In the genomic region with DNA sequence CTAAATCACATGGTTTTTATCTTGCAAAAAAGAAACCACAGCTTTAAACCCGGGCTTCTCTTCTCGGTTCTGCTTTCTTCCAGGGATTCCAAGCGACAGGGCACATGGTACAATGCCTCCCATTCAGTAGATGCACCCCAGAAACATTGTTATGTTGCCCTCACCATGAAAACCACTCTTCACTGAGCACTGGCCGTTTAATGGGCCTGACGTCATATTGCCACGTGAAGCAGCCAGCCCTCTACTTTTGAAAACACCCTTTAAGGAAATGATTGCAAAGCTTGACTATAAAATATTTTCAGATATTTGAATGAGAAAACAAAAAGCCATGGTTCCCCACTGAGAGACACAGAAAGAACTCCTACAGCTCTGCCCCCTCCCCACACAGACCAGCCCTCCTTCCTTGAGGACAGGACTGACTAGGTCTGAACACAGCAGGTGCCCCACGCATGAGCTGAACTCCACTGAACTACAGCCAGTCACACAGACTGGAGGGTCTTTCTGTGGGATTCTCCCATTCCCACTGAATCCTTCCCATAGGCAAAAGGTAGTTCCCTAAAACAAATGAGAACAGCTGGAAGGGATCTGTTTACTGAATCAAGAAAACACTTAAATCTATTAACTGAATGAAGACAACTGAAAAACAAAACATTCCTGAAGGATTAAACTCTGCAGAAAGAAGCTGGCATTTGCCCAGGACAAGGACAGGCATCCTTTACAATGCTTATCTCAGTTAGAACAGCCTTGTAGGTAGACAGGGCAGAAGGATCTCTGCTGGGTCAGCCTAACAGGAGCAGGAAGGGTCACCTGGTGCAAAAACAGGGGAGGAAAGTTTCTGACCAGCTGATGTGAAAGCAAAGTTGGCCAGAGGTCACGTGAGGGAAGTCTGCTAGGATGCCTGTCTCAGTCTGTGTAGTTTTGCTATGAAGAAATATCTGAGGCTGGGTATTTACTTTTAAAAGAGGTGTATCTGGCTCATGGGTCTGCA, we compare ENCODE assay signal across 8 cellular contexts.
DNase-seq lines count a peak whose midpoint lies in the region; ATAC-seq and TF ChIP-seq lines count a peak whose summit lies in the region.

No MANE protein-coding gene starts in this region.

- peak overlapping the region; percentile 8 to 76 for H3K4me3 Mint-ChIP-seq in activated T-cell treated with anti-CD3 and anti-CD28 coated beads, Interleukin-2, amount 50 U/mL, for 72 hours

- H3K27me3 Mint-ChIP-seq in activated T-cell treated with anti-CD3 and anti-CD28 coated beads, Interleukin-2, amount 50 U/mL, for 72 hours (ENCODE audit: low read depth), result peaks cover 23% of the 10 kb centered on the region

- peaks cover 0 to 4% of the 10 kb centered on the region in 2 donors for H3K36me3 Mint-ChIP-seq in activated T-cell treated with anti-CD3 and anti-CD28 coated beads, Interleukin-2, amount 50 U/mL, for 72 hours (ENCODE audit: insufficient read depth in 2 of 2)

- intact Hi-C loops in transverse colon (cut with DNase I; ENCODE audit: low total_unique reads), result no loop called here

- no peak for DNase-seq in activated T-cell treated with anti-CD3 and anti-CD28 coated beads, Interleukin-2, amount 50 U/mL, for 72 hours
- no peak for DNase-seq in activated T-cell treated with anti-CD3 and anti-CD28 coated beads, Interleukin-2, amount 50 U/mL, for 48 hours
- DNase-seq in iris pigment epithelial cell (ENCODE audit: low read depth) (peak; percentile 76), transverse colon (peak; percentile 37), DMS53 (lab: John Stamatoyannopoulos, UW) (no peak)

- no peaks in the 10 kb centered on the region for H3K9me3 ChIP-seq in transverse colon

- in situ Hi-C loops in transverse colon (cut with MboI; ENCODE audit: low pct_ligation_motif_present in 1 of 4, low pct_unique_long_range_greater_than_20kb in 1 of 4, low sequenced_read_pairs in 3 of 4), result no loop called here

- H3K36me3 ChIP-seq in transverse colon, result no peaks in the 10 kb centered on the region

- no peak for ATAC-seq in activated T-cell treated with anti-CD3 and anti-CD28 coated beads, Interleukin-2, amount 50 U/mL, for 72 hours (replicated peaks in 1 of 2)
- ATAC-seq in esophagus mucosa (no peak), GM18861 (IDR thresholded peaks at IDR 0.05; ENCODE audit: unreplicated experiment) (no peak)

- H3K27me3 ChIP-seq in transverse colon, result no peaks in the 10 kb centered on the region

- TF ChIP-seq POLR2A in transverse colon (IDR thresholded peaks at IDR 0.05), result no peak

- TF ChIP-seq CTCF in VCaP (conservative IDR thresholded peaks at IDR 0.05), result no peak
- TF ChIP-seq CTCF in transverse colon (IDR thresholded peaks at IDR 0.05), result no peak

- H3K27ac Mint-ChIP-seq in activated T-cell treated with anti-CD3 and anti-CD28 coated beads, Interleukin-2, amount 50 U/mL, for 72 hours, result peak overlapping the region; percentile 35

- WGBS in transverse colon (ENCODE audit: low coverage in 1 of 2), 2 donors, result 20 to 33% methylated on average over 3 to 8 of the region's 8 CpGs

- H3K4me1 Mint-ChIP-seq in activated T-cell treated with anti-CD3 and anti-CD28 coated beads, Interleukin-2, amount 50 U/mL, for 72 hours (ENCODE audit: low read depth), result peaks cover 41% of the 10 kb centered on the region

- peak overlapping the region; percentile 27 for H3K27ac ChIP-seq in VCaP
- peak overlapping the region; percentile 3 to 46 (median 38) for H3K27ac ChIP-seq in transverse colon

- H3K4me3 ChIP-seq in transverse colon, result no peak overlapping the region

- H3K9me3 Mint-ChIP-seq in activated T-cell treated with anti-CD3 and anti-CD28 coated beads, Interleukin-2, amount 50 U/mL, for 72 hours, result no peaks in the 10 kb centered on the region

- TF ChIP-seq EP300 in transverse colon (IDR thresholded peaks at IDR 0.05; ENCODE audit: low read depth), result no peak

- peaks cover 5 to 11% (median 8%) of the 10 kb centered on the region in 4 donors for H3K4me1 ChIP-seq in transverse colon

Comparison
In these comparisons a context has a peak if more than half of its experiments do, and no peak if none do; other contexts are left out.
1. DNase-seq: peak in iris pigment epithelial cell (single experiment) and transverse colon (single experiment); none in activated T-cell treated with anti-CD3 and anti-CD28 coated beads, Interleukin-2, amount 50 U/mL, for 72 hours (0 of 2), activated T-cell treated with anti-CD3 and anti-CD28 coated beads, Interleukin-2, amount 50 U/mL, for 48 hours (0 of 2) and DMS53 (single experiment).